In genomic region chr1:103525607-103526507, GRCh38 we compare ENCODE assay signal across 8 cellular contexts. TPM values are rescaled to one million over a fixed set of nuclear protein-coding genes. Genes with fewer than 3 reads are reported as not detected.
DNase-seq lines count a peak whose midpoint lies in the region; TF ChIP-seq lines count a peak whose summit lies in the region.

TSS of gene RNPC3 (plus strand) at chr1:103525699. CDS start at chr1:103526071, 372 bp downstream.

- DNase-seq in GF-D8 (lab: John Stamatoyannopoulos, UW) = peak; percentile 73
- peak; percentile 86 for DNase-seq in HEK293T (ENCODE audit: extremely low spot score)
- peak; percentile 79 for DNase-seq in MV-4-11 (lab: John Stamatoyannopoulos, UW)
- DNase-seq in SK-MEL-5 (ENCODE audit: low read depth, low spot score) = peak; percentile 86
- peak; percentile 88 for DNase-seq in activated naive CD4-positive, alpha-beta T cell treated with anti-CD3 and anti-CD28 coated beads for 36 hours
- DNase-seq in germinal center (ENCODE audit: low spot score) = peak; percentile 88
- DNase-seq in non-pigmented ciliary epithelial cell (ENCODE audit: low read depth) = peak; percentile 60
- peak; percentile 93 for DNase-seq in superior temporal gyrus (ENCODE audit: extremely low spot score)

- H3K27me3 Mint-ChIP-seq in activated naive CD4-positive, alpha-beta T cell treated with anti-CD3 and anti-CD28 coated beads for 36 hours (ENCODE audit: low read depth) = no peaks in the 10 kb centered on the region

- peak within 1 kb of the TSS; percentile 96 for H3K4me3 Mint-ChIP-seq in activated naive CD4-positive, alpha-beta T cell treated with anti-CD3 and anti-CD28 coated beads for 36 hours

- intact Hi-C loops in activated naive CD4-positive, alpha-beta T cell treated with anti-CD3 and anti-CD28 coated beads for 36 hours (cut with micrococcal nuclease) = loop anchor here (1.0 kb wide), 1 partner anchor 9 kb away; no protein-coding TSS in a partner anchor

- in situ Hi-C loops in SK-MEL-5 (cut with HindIII; ENCODE audit: low pct_unique_long_range_greater_than_20kb, low sequenced_read_pairs) = no loop called here

- H3K27ac Mint-ChIP-seq in activated naive CD4-positive, alpha-beta T cell treated with anti-CD3 and anti-CD28 coated beads for 36 hours = peak within 1 kb of the TSS; percentile 99

- CTCF ChIA-PET in HEK293T (lab: Yijun Ruan, JAX) = interaction anchor here (1.1 kb wide), 1 partner anchor 11 kb away, joined by 4 read pairs; no protein-coding TSS in a partner anchor
- CTCF ChIA-PET in activated naive CD4-positive, alpha-beta T cell treated with anti-CD3 and anti-CD28 coated beads for 36 hours (lab: Charles Lee) = interaction anchor here (0.6 to 2.3 kb wide), 3 partner anchors 9 to 1940 kb away, joined by 3 to 11 read pairs (median 5); no protein-coding TSS in a partner anchor

- H3K4me1 Mint-ChIP-seq in activated naive CD4-positive, alpha-beta T cell treated with anti-CD3 and anti-CD28 coated beads for 36 hours (ENCODE audit: low read depth) = peaks cover 51% of the 10 kb centered on the region

- peaks cover 21% of the 10 kb centered on the region for H3K36me3 Mint-ChIP-seq in activated naive CD4-positive, alpha-beta T cell treated with anti-CD3 and anti-CD28 coated beads for 36 hours (ENCODE audit: low read depth)

- H3K9me3 Mint-ChIP-seq in activated naive CD4-positive, alpha-beta T cell treated with anti-CD3 and anti-CD28 coated beads for 36 hours = no peaks in the 10 kb centered on the region

- POLR2A ChIA-PET in HEK293T (lab: Yijun Ruan, JAX) = interaction anchor here (0.7 to 1.7 kb wide), 4 partner anchors 8 to 72 kb away, joined by 3 to 5 read pairs (median 4); no protein-coding TSS in a partner anchor

TF ChIP-seq in HEK293T, 16 proteins besides CTCF, POLR2A, EP300 and RAD21:
- peak; percentile 79 for TF ChIP-seq ELF4 (IDR thresholded peaks at IDR 0.05)
- TF ChIP-seq ARNT (IDR thresholded peaks at IDR 0.05) = no peak
- TF ChIP-seq PKNOX1 (IDR thresholded peaks at IDR 0.05) = peak; percentile 79
- peak; percentile 99 for TF ChIP-seq L3MBTL2 (conservative IDR thresholded peaks at IDR 0.05)
- TF ChIP-seq FOXK2 (IDR thresholded peaks at IDR 0.05) = no peak
- TF ChIP-seq NFRKB (IDR thresholded peaks at IDR 0.05) = peak; percentile 51; the same call in 1 of the 2 replicates

RNA-seq across cellular contexts. Expression of gene RNPC3, which starts in this region (rescaled TPM):
- total RNA-seq in SK-MEL-5 (2014; rRNA removed; shearing (Covaris generic)) = 5.5 and 6.1 TPM in 2 replicates
- 5.0 and 6.7 TPM in 2 replicates for polyA plus RNA-seq in SK-MEL-5 (2015; cell fraction: cytosol; rRNA removed)
- 111 and 121 TPM in 2 replicates for polyA plus RNA-seq in SK-MEL-5 (2015; cell fraction: nucleus; rRNA removed)
- 10 to 100 TPM; 14.8 to 15.5 TPM for total RNA-seq in activated naive CD4-positive, alpha-beta T cell treated with anti-CD3 and anti-CD28 coated beads for 36 hours

Comparison
In these comparisons a context has a peak if more than half of its experiments do, and no peak if none do; other contexts are left out.
1. Peak in every context shown above with its lines: DNase-seq.